In the genomic region with DNA sequence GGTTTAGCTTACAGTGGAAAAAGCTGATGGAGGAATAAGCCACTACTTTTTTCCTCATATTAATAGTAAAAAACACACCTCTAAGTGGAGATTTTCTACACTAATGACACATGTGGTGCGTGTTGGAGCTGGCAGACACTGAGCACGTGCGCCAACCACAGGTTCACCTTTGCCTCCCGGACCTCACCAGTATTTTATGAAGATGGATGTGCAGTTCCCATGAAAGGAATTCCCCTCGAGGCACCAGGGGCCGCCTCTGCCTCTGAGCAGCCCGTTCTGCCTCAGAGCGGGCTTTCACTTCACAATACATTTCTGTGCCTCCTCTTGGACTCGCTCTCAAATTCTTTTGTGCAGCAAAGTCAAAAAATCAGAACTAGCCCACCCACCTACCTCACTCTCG, we compare ENCODE assay signal across 25 cellular contexts.
"Had no signal": no experiment of that assay in that cellular context is flagged by ENCODE, and none has a peak within 500 bp of the region (broad histone marks: within the 10 kb centered on the region; RNA-seq: fewer than 3 reads in every experiment).

No MANE protein-coding gene starts in this region.

- H3K4me3 ChIP-seq: body of pancreas, gastrocnemius medialis, lower lobe of right lung, sigmoid colon, testis, upper lobe of right lung had no signal

- H3K27ac Mint-ChIP-seq: activated CD8-positive, alpha-beta T cell treated with anti-CD3 and anti-CD28 coated beads, Interleukin-2, amount 10 ng/mL, durations not matched to agents 7 days and 5 days; activated naive CD8-positive, alpha-beta T cell treated with anti-CD3 and anti-CD28 coated beads, Interleukin-2, amount 10 ng/mL, durations not matched to agents 7 days and 5 days; activated T-cell treated with anti-CD3 and anti-CD28 coated beads, Interleukin-2, amount 50 U/mL, for 24 hours; activated T-helper 2 cell treated with anti-CD3 and anti-CD28 coated beads, Interferon-gamma antibody, Interleukin-2, Interleukin-4, amounts not matched to agents 10 μg/mL and 5 μg/mL and 100 μg/mL, durations not matched to agents 14 hours and 24 hours and 36 hours; endodermal cell; stimulated activated memory B cell treated with anti-CD40 and anti-IgM and Interleukin-4, amounts not matched to agents 10 μg/mL and 1 μg/mL and 100 μg/mL, for 72 hours; WTC11 had no signal

- H3K9me3 Mint-ChIP-seq: activated naive CD8-positive, alpha-beta T cell treated with anti-CD3 and anti-CD28 coated beads, Interleukin-2, amount 10 ng/mL, durations not matched to agents 7 days and 5 days; activated T-cell treated with anti-CD3 and anti-CD28 coated beads, Interleukin-2, amount 50 U/mL, for 24 hours; activated T-helper 2 cell treated with anti-CD3 and anti-CD28 coated beads, Interferon-gamma antibody, Interleukin-2, Interleukin-4, amounts not matched to agents 10 μg/mL and 5 μg/mL and 100 μg/mL, durations not matched to agents 14 hours and 24 hours and 36 hours; endodermal cell; nephron had no signal

- H3K4me1 Mint-ChIP-seq: activated naive CD8-positive, alpha-beta T cell treated with anti-CD3 and anti-CD28 coated beads, Interleukin-2, amount 10 ng/mL, durations not matched to agents 7 days and 5 days; nephron; stimulated activated memory B cell treated with anti-CD40 and anti-IgM and Interleukin-4, amounts not matched to agents 10 μg/mL and 1 μg/mL and 100 μg/mL, for 72 hours had no signal

- H3K4me3 Mint-ChIP-seq: activated CD8-positive, alpha-beta T cell treated with anti-CD3 and anti-CD28 coated beads, Interleukin-2, amount 10 ng/mL, durations not matched to agents 7 days and 5 days; activated naive CD8-positive, alpha-beta T cell treated with anti-CD3 and anti-CD28 coated beads, Interleukin-2, amount 10 ng/mL, durations not matched to agents 7 days and 5 days; activated T-cell treated with anti-CD3 and anti-CD28 coated beads, Interleukin-2, amount 50 U/mL, for 24 hours; endodermal cell; nephron; stimulated activated memory B cell treated with anti-CD40 and anti-IgM and Interleukin-4, amounts not matched to agents 10 μg/mL and 1 μg/mL and 100 μg/mL, for 72 hours; WTC11 had no signal

- FAIRE-seq: colon had no signal

- ATAC-seq: activated CD8-positive, alpha-beta T cell treated with anti-CD3 and anti-CD28 coated beads, Interleukin-2, amount 10 ng/mL, durations not matched to agents 7 days and 5 days; body of pancreas; gastrocnemius medialis; stimulated activated memory B cell treated with anti-CD40 and anti-IgM and Interleukin-4, amounts not matched to agents 10 μg/mL and 1 μg/mL and 100 μg/mL, for 72 hours; upper lobe of right lung; WTC11 had no signal

- H3K27me3 Mint-ChIP-seq: activated naive CD8-positive, alpha-beta T cell treated with anti-CD3 and anti-CD28 coated beads, Interleukin-2, amount 10 ng/mL, durations not matched to agents 7 days and 5 days had no signal

- DNase-seq: activated CD4-positive, alpha-beta T cell treated with anti-CD3 and anti-CD28 coated beads for 48 hours; activated CD8-positive, alpha-beta T cell treated with anti-CD3 and anti-CD28 coated beads, Interleukin-2, amount 10 ng/mL, durations not matched to agents 7 days and 5 days; activated naive CD4-positive, alpha-beta T cell treated with Interleukin-2 at 50 U/mL for 16 hours; activated naive CD8-positive, alpha-beta T cell treated with anti-CD3 and anti-CD28 coated beads, Interleukin-2, amount 10 ng/mL, durations not matched to agents 7 days and 5 days; activated T-cell treated with anti-CD3 and anti-CD28 coated beads, Interleukin-2, amount 50 U/mL, for 24 hours; amygdala; body of pancreas; central memory CD4-positive, alpha-beta T cell; endodermal cell; erythroblast; gastrocnemius medialis; kidney glomerular epithelial cell; lower lobe of right lung; midbrain; occipital lobe; posterior cingulate gyrus; sigmoid colon; stimulated activated CD4-positive, alpha-beta T cell treated with anti-CD3 and anti-CD28 coated beads, Interleukin-4, amount 100 ng/mL, for 4 hours; testis; upper lobe of right lung had no signal

- H3K36me3 Mint-ChIP-seq: activated naive CD8-positive, alpha-beta T cell treated with anti-CD3 and anti-CD28 coated beads, Interleukin-2, amount 10 ng/mL, durations not matched to agents 7 days and 5 days; stimulated activated memory B cell treated with anti-CD40 and anti-IgM and Interleukin-4, amounts not matched to agents 10 μg/mL and 1 μg/mL and 100 μg/mL, for 72 hours; WTC11 had no signal
